ENCODE assay signal across 8 cellular contexts in the genomic region with DNA sequence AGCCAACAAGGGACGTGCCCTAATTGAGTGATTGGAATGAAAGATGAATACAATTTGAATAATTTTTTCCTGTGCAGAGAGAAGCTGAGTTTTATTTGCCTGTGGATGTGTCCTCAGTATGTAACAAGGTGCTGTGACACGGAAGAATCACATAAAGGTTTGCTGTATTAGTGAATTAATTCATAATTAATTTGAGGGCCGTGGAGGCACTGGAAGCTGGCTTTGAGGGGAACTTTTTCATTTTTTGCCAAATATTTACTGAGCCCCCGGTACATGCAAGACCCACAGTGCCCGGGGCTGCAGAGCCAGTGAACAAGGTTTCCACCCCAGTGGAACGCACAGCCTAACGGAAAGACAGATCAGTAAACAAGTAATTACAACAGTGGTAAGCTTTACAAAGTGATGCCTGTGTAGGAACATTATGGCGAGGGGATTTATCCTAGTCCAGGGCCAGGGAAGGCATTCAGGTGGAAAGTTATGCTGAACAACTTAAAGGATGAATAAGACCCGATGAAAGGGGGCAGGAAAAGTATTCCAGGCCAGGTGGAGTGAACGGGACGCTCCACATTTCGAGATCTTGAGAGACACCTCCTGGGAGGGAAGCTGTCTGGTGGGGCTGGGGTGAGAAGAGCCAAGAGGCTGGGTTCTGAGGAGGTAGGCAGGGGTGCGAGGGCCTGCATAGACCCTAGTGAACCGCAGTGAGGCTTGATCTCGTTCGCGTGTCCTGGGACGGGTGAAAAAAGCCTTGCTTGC. TPM values are rescaled to one million over a fixed set of nuclear protein-coding genes. Genes with fewer than 3 reads are reported as not detected.
DNase-seq lines count a peak whose midpoint lies in the region; ATAC-seq, FAIRE-seq and TF ChIP-seq lines count a peak whose summit lies in the region.

No MANE protein-coding gene starts in this region.

- H2AFZ ChIP-seq in keratinocyte (ENCODE audit: control insufficient read depth, low read length) = peak overlapping the region; percentile 68

- ATAC-seq in activated CD8-positive, alpha-beta memory T cell treated with anti-CD3 and anti-CD28 coated beads, Interleukin-2, amount 10 ng/mL, durations not matched to agents 7 days and 5 days = no peak
- ATAC-seq in activated naive CD8-positive, alpha-beta T cell treated with anti-CD3 and anti-CD28 coated beads, Interleukin-2, amount 50 U/mL, for 24 hours = no peak
- no peak for ATAC-seq in HG03097 (IDR thresholded peaks at IDR 0.05; ENCODE audit: low FRiP score, unreplicated experiment)
- no peak for ATAC-seq in HG02885 (IDR thresholded peaks at IDR 0.05; ENCODE audit: poor library complexity, unreplicated experiment)

- dilution Hi-C loops in keratinocyte (cut with MboI; ENCODE audit: extremely low pct_ligation_motif_present, low sequenced_read_pairs) = no loop called here

- WGBS in testis, 2 donors = 30 to 32% methylated on average over 18 of the region's 18 CpGs

- peaks cover 14% of the 10 kb centered on the region for H3K36me3 Mint-ChIP-seq in activated CD8-positive, alpha-beta memory T cell treated with anti-CD3 and anti-CD28 coated beads, Interleukin-2, amount 10 ng/mL, durations not matched to agents 7 days and 5 days
- H3K36me3 Mint-ChIP-seq in activated naive CD8-positive, alpha-beta T cell treated with anti-CD3 and anti-CD28 coated beads, Interleukin-2, amount 50 U/mL, for 24 hours (ENCODE audit: low read depth) = peaks cover 20% of the 10 kb centered on the region

- peaks cover 10% of the 10 kb centered on the region for H4K20me1 ChIP-seq in keratinocyte (ENCODE audit: control insufficient read depth, extremely low read depth, insufficient read depth, low read length)

- no peak for FAIRE-seq in keratinocyte (lab: Jason Lieb, UNC)

- H3K36me3 ChIP-seq in keratinocyte (ENCODE audit: control insufficient read depth in 2 of 2, extremely low read depth in 1 of 2, insufficient read depth in 2 of 2, low read length in 2 of 2) = peaks cover 0 to 11% of the 10 kb centered on the region in 2 experiments
- H3K36me3 ChIP-seq in testis (ENCODE audit: low read depth, missing control alignments) = no peaks in the 10 kb centered on the region

- peak overlapping the region; percentile 93 for H3K4me3 Mint-ChIP-seq in activated CD8-positive, alpha-beta memory T cell treated with anti-CD3 and anti-CD28 coated beads, Interleukin-2, amount 10 ng/mL, durations not matched to agents 7 days and 5 days
- peak overlapping the region; percentile 95 for H3K4me3 Mint-ChIP-seq in activated naive CD8-positive, alpha-beta T cell treated with anti-CD3 and anti-CD28 coated beads, Interleukin-2, amount 50 U/mL, for 24 hours

- H3K9me3 ChIP-seq in keratinocyte (ENCODE audit: control insufficient read depth, low read depth, low read length) (no peaks in the 10 kb centered on the region), testis (no peaks in the 10 kb centered on the region)

- H3K4me2 ChIP-seq in keratinocyte (ENCODE audit: control insufficient read depth, extremely low read depth, insufficient read depth, low read depth, low read length) = peak overlapping the region; percentile 100

- peak overlapping the region; percentile 79 for H3K27ac Mint-ChIP-seq in activated CD8-positive, alpha-beta memory T cell treated with anti-CD3 and anti-CD28 coated beads, Interleukin-2, amount 10 ng/mL, durations not matched to agents 7 days and 5 days
- H3K27ac Mint-ChIP-seq in activated naive CD8-positive, alpha-beta T cell treated with anti-CD3 and anti-CD28 coated beads, Interleukin-2, amount 50 U/mL, for 24 hours = peak overlapping the region; percentile 65

- H3K9ac ChIP-seq in keratinocyte (ENCODE audit: control insufficient read depth, extremely low read depth, insufficient read depth, low read length) = peak overlapping the region; percentile 95

- no peak for DNase-seq in activated CD8-positive, alpha-beta memory T cell treated with anti-CD3 and anti-CD28 coated beads, Interleukin-2, amount 10 ng/mL, durations not matched to agents 7 days and 5 days
- DNase-seq in activated CD8-positive, alpha-beta memory T cell treated with anti-CD3 and anti-CD28 coated beads, Interleukin-2, amount 50 U/mL, for 48 hours = no peak
- DNase-seq in activated naive CD8-positive, alpha-beta T cell treated with anti-CD3 and anti-CD28 coated beads, Interleukin-2, amount 50 U/mL, for 24 hours = no peak
- DNase-seq in keratinocyte (ENCODE audit: low read depth, low spot score) (no peak), testis (peak; percentile 25), GM19238 (ENCODE audit: insufficient read length, low spot score) (no peak)

- TF ChIP-seq CTCF in keratinocyte (optimal IDR thresholded peaks at IDR 0.05 in 1 of 3, IDR thresholded peaks at IDR 0.05 in 1 of 3, conservative IDR thresholded peaks at IDR 0.05 in 1 of 3; ENCODE audit: extremely low read depth in 1 of 3, insufficient read depth in 2 of 3, low read length in 3 of 3) (no peak), testis (IDR thresholded peaks at IDR 0.05) (no peak)

- H3K27me3 ChIP-seq in keratinocyte (ENCODE audit: control insufficient read depth, extremely low read depth, insufficient read depth, low read length) = no peaks in the 10 kb centered on the region
- H3K27me3 ChIP-seq in testis = no peaks in the 10 kb centered on the region

- H3K27ac ChIP-seq in keratinocyte (ENCODE audit: control insufficient read depth, insufficient read depth, low read length) = peak overlapping the region; percentile 99
- peak overlapping the region; percentile 62 to 84 for H3K27ac ChIP-seq in testis

- peak overlapping the region; percentile 48 to 99 (median 94) for H3K4me3 ChIP-seq in keratinocyte (ENCODE audit: control insufficient read depth in 2 of 3, extremely low read depth in 1 of 3, insufficient read depth in 2 of 3, low read depth in 1 of 3, low read length in 3 of 3)
- peak overlapping the region; percentile 32 to 51 for H3K4me3 ChIP-seq in testis

- H3K79me2 ChIP-seq in keratinocyte (ENCODE audit: control insufficient read depth, insufficient read depth, low read length) = peaks cover 35% of the 10 kb centered on the region

- H3K4me1 Mint-ChIP-seq in activated CD8-positive, alpha-beta memory T cell treated with anti-CD3 and anti-CD28 coated beads, Interleukin-2, amount 10 ng/mL, durations not matched to agents 7 days and 5 days = peaks cover 43% of the 10 kb centered on the region
- peaks cover 39% of the 10 kb centered on the region for H3K4me1 Mint-ChIP-seq in activated naive CD8-positive, alpha-beta T cell treated with anti-CD3 and anti-CD28 coated beads, Interleukin-2, amount 50 U/mL, for 24 hours

- H3K4me1 ChIP-seq in keratinocyte (ENCODE audit: control insufficient read depth, extremely low read depth, insufficient read depth, low read length) = peaks cover 50% of the 10 kb centered on the region
- H3K4me1 ChIP-seq in testis = peaks cover 14% of the 10 kb centered on the region

- H3K9me1 ChIP-seq in keratinocyte (ENCODE audit: control insufficient read depth, extremely low read depth, insufficient read depth, low read length) = no peaks in the 10 kb centered on the region

- no peaks in the 10 kb centered on the region for H3K27me3 Mint-ChIP-seq in activated CD8-positive, alpha-beta memory T cell treated with anti-CD3 and anti-CD28 coated beads, Interleukin-2, amount 10 ng/mL, durations not matched to agents 7 days and 5 days
- peaks cover 2% of the 10 kb centered on the region for H3K27me3 Mint-ChIP-seq in activated naive CD8-positive, alpha-beta T cell treated with anti-CD3 and anti-CD28 coated beads, Interleukin-2, amount 50 U/mL, for 24 hours

- no peaks in the 10 kb centered on the region for H3K9me3 Mint-ChIP-seq in activated CD8-positive, alpha-beta memory T cell treated with anti-CD3 and anti-CD28 coated beads, Interleukin-2, amount 10 ng/mL, durations not matched to agents 7 days and 5 days (ENCODE audit: low read depth)
- H3K9me3 Mint-ChIP-seq in activated naive CD8-positive, alpha-beta T cell treated with anti-CD3 and anti-CD28 coated beads, Interleukin-2, amount 50 U/mL, for 24 hours = no peaks in the 10 kb centered on the region

- no peak for TF ChIP-seq POLR2A in testis (IDR thresholded peaks at IDR 0.05)

- intact Hi-C loops in testis (cut with DNase I; ENCODE audit: low total_unique reads) = no loop called here

- CTCF ChIA-PET in activated CD8-positive, alpha-beta memory T cell treated with anti-CD3 and anti-CD28 coated beads, Interleukin-2, amount 10 ng/mL, durations not matched to agents 7 days and 5 days (lab: Charles Lee) = interaction anchor here (0.7 to 1.6 kb wide), 7 partner anchors 9 to 52 kb away, joined by 3 to 6 read pairs (median 3); no protein-coding TSS in a partner anchor

RNA-seq across cellular contexts. Expression of gene RCC2, which starts 0.8 kb away (rescaled TPM):
- 100 to 1,000 TPM; 133 to 194 TPM for total RNA-seq in activated CD8-positive, alpha-beta memory T cell treated with anti-CD3 and anti-CD28 coated beads, Interleukin-2, amount 10 ng/mL, durations not matched to agents 7 days and 5 days
- polyA plus RNA-seq in keratinocyte (29.4 to 103 TPM (median 45.2 TPM) in 3 replicates), testis (ENCODE audit: insufficient read depth, low read depth, low replicate concordance) (42.2 TPM)
- 27.6 TPM for polyA plus RNA-seq in keratinocyte (2011; ENCODE audit: low read depth)
- polyA plus RNA-seq in keratinocyte (2011; cell fraction: cytosol; rRNA removed) = 53.0 and 56.5 TPM in 2 replicates
- polyA plus RNA-seq in keratinocyte (2011; cell fraction: nucleus; rRNA removed) = 106 and 109 TPM in 2 replicates
- 81.8 and 95.7 TPM in 2 replicates for polyA plus RNA-seq in keratinocyte (2012; ENCODE audit: low replicate concordance)
- 76.6 to 117 TPM (median 85.3 TPM) in 3 replicates for polyA minus RNA-seq in keratinocyte
- polyA minus RNA-seq in keratinocyte (2011; cell fraction: cytosol; rRNA and poly(A)+ RNA removed) = 95.5 TPM
- polyA minus RNA-seq in keratinocyte (2011; cell fraction: nucleus; rRNA and poly(A)+ RNA removed) = 49.8 and 50.0 TPM in 2 replicates
- 10 to 100 TPM; 55.0 to 60.2 TPM for total RNA-seq in testis
